In the genomic region with DNA sequence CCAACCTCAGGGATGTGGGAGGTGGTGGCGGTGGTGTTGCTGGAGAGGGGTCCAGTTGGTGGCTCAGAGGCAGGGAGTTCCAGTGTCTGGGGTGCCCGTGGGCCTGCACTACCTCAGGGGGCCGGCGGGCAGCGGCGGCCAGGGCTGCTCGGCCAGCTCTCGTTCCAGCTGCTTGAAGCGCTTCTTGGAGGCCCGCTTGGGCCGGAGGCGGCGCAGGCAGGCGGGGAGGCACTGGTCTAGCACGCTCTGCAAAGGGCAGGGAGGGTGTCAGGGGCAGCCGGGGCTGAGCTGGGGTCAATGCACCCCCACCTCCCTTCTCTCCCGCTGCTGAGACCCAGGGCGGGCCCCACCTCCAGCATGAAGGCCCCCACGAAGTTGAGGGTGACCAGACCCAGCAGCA, we compare ENCODE assay signal across 1 cellular context.
TF ChIP-seq lines count a peak whose summit lies in the region.

No MANE protein-coding gene starts in this region.

TF ChIP-seq in GM23338, 12 proteins besides CTCF, POLR2A, EP300 and RAD21 (continued from another document):
- TF ChIP-seq, protein P1, sequence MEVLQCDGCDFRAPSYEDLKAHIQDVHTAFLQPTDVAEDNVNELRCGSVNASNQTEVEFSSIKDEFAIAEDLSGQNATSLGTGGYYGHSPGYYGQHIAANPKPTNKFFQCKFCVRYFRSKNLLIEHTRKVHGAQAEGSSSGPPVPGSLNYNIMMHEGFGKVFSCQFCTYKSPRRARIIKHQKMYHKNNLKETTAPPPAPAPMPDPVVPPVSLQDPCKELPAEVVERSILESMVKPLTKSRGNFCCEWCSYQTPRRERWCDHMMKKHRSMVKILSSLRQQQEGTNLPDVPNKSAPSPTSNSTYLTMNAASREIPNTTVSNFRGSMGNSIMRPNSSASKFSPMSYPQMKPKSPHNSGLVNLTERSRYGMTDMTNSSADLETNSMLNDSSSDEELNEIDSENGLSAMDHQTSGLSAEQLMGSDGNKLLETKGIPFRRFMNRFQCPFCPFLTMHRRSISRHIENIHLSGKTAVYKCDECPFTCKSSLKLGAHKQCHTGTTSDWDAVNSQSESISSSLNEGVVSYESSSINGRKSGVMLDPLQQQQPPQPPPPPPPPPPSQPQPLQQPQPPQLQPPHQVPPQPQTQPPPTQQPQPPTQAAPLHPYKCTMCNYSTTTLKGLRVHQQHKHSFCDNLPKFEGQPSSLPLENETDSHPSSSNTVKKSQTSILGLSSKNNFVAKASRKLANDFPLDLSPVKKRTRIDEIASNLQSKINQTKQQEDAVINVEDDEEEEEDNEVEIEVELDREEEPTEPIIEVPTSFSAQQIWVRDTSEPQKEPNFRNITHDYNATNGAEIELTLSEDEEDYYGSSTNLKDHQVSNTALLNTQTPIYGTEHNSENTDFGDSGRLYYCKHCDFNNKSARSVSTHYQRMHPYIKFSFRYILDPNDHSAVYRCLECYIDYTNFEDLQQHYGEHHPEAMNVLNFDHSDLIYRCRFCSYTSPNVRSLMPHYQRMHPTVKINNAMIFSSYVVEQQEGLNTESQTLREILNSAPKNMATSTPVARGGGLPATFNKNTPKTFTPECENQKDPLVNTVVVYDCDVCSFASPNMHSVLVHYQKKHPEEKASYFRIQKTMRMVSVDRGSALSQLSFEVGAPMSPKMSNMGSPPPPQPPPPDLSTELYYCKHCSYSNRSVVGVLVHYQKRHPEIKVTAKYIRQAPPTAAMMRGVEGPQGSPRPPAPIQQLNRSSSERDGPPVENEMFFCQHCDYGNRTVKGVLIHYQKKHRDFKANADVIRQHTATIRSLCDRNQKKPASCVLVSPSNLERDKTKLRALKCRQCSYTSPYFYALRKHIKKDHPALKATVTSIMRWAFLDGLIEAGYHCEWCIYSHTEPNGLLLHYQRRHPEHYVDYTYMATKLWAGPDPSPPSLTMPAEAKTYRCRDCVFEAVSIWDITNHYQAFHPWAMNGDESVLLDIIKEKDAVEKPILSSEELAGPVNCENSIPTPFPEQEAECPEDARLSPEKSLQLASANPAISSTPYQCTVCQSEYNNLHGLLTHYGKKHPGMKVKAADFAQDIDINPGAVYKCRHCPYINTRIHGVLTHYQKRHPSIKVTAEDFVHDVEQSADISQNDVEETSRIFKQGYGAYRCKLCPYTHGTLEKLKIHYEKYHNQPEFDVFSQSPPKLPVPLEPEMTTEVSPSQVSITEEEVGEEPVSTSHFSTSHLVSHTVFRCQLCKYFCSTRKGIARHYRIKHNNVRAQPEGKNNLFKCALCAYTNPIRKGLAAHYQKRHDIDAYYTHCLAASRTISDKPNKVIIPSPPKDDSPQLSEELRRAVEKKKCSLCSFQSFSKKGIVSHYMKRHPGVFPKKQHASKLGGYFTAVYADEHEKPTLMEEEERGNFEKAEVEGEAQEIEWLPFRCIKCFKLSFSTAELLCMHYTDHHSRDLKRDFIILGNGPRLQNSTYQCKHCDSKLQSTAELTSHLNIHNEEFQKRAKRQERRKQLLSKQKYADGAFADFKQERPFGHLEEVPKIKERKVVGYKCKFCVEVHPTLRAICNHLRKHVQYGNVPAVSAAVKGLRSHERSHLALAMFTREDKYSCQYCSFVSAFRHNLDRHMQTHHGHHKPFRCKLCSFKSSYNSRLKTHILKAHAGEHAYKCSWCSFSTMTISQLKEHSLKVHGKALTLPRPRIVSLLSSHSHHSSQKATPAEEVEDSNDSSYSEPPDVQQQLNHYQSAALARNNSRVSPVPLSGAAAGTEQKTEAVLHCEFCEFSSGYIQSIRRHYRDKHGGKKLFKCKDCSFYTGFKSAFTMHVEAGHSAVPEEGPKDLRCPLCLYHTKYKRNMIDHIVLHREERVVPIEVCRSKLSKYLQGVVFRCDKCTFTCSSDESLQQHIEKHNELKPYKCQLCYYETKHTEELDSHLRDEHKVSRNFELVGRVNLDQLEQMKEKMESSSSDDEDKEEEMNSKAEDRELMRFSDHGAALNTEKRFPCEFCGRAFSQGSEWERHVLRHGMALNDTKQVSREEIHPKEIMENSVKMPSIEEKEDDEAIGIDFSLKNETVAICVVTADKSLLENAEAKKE (CRISPR knock-in tag; IDR thresholded peaks at IDR 0.05) = no peak
